8 cellular contexts compared by ENCODE assay signal in the genomic region with DNA sequence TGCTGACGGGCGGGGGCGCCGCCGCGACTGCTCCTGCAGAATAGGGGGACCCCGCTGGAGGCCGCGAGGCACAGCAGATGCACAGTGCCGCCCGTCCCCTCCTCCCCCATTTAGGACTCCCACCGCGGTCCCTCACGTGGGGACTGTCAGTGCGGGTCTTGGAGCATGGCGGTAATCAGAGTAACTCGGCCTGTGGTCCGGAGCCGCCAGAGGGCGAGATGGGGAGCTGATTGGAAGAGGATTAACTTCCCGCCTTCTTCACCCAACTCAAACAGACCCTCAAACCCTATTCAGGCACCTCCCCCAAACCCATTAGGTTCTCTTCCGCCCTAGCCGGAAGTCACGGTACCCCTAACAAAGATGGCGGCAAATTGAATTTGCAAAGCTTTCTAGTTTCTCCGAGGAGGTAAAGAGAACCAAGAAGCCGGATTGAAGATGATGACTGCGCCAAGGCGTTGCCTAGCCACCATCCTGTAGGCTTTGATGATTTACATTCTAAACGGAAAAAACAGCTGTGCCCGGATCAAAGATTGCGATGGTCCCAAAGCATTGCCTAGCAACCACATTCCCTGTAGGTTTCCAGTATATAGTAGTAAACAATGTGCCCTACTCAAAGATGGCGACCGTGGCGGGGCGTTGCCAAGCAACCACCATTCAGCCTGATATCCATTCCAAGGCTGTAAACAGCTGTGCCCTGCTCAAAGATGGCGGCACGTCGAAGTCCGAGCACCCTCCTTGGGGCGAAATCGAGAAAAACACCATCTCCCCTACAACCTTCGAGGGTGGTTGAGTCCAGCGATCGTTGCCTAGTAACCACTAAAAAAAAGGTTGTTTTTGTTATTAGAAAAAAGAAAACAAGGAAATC. TPM values are rescaled to one million over a fixed set of nuclear protein-coding genes. Genes with fewer than 3 reads are reported as not detected.
A peak's percentile ranks its signal among the peaks of the same experiment; 100 is the strongest.
DNase-seq lines count a peak whose midpoint lies in the region; ATAC-seq and TF ChIP-seq lines count a peak whose summit lies in the region.

A gene with protein sequence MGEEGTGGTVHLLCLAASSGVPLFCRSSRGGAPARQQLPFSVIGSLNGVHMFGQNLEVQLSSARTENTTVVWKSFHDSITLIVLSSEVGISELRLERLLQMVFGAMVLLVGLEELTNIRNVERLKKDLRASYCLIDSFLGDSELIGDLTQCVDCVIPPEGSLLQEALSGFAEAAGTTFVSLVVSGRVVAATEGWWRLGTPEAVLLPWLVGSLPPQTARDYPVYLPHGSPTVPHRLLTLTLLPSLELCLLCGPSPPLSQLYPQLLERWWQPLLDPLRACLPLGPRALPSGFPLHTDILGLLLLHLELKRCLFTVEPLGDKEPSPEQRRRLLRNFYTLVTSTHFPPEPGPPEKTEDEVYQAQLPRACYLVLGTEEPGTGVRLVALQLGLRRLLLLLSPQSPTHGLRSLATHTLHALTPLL (minus strand): TSS at position 296 of the 865 bp plus-strand sequence. CDS start 186 bp downstream, at position 110.

- H3K9me2 ChIP-seq in PC-3 (replicated peaks; ENCODE audit: low read length): no peaks in the 10 kb centered on the region

- H3K27me3 Mint-ChIP-seq in activated T-cell treated with anti-CD3 and anti-CD28 coated beads, Interleukin-2, amount 50 U/mL, for 24 hours: no peaks in the 10 kb centered on the region

- H4K20me1 ChIP-seq in PC-3 (ENCODE audit: low read length): no peaks in the 10 kb centered on the region

- H3K4me1 Mint-ChIP-seq in activated T-cell treated with anti-CD3 and anti-CD28 coated beads, Interleukin-2, amount 50 U/mL, for 24 hours (ENCODE audit: low read depth): peaks cover 47% of the 10 kb centered on the region

- H3K4me1 ChIP-seq in PC-3 (ENCODE audit: insufficient read depth, low read length): peaks cover 28% of the 10 kb centered on the region

- H3K9me3 Mint-ChIP-seq in activated T-cell treated with anti-CD3 and anti-CD28 coated beads, Interleukin-2, amount 50 U/mL, for 24 hours: no peaks in the 10 kb centered on the region

- no peaks in the 10 kb centered on the region for H3K27me3 ChIP-seq in PC-3 (ENCODE audit: low read length)

- H3K4me2 ChIP-seq in PC-3 (ENCODE audit: low read length): peak within 1 kb of the TSS; percentile 76

- no peaks in the 10 kb centered on the region for H3K36me3 ChIP-seq in PC-3 (ENCODE audit: low read depth, low read length)

- 0 out of 2 replicates have a peak, but pooled peaks have one; percentile 15 for TF ChIP-seq CTCF in PC-3 (conservative IDR thresholded peaks at IDR 0.05; ENCODE audit: low read depth, low read length)

- DNase-seq in CD1c-positive myeloid dendritic cell (ENCODE audit: extremely low spot score) (peak; percentile 98), PC-3 (peak; percentile 97), erythroblast (lab: John Stamatoyannopoulos, UW) (peak; percentile 99 to 100), mucosa of gallbladder (ENCODE audit: low spot score) (peak; percentile 99)
- peak; percentile 91 for DNase-seq in activated T-cell treated with anti-CD3 and anti-CD28 coated beads, Interleukin-2, amount 50 U/mL, for 24 hours
- peak; percentile 82 for DNase-seq in stimulated activated CD8-positive, alpha-beta memory T cell treated with anti-CD3 and anti-CD28 coated beads, Interleukin-4, amount 100 ng/mL, for 24 hours (ENCODE audit: low read depth)

- TF ChIP-seq POLR2A in erythroblast (IDR thresholded peaks at IDR 0.05; ENCODE audit: low read length): peak; percentile 52

- H3F3A ChIP-seq in PC-3 (ENCODE audit: low read length, unreplicated experiment): peaks cover 6% of the 10 kb centered on the region

- BruUV-seq in PC-3 (replicated peaks; lab: Mats Ljungman, UMichigan): TSS peak; percentile 75

- intact Hi-C loops in PC-3 (cut with micrococcal nuclease): loop anchor here (1.0 kb wide), 1 partner anchor 37 kb away; no protein-coding TSS in a partner anchor

- H3K27ac ChIP-seq in PC-3 (ENCODE audit: low read length): peak within 1 kb of the TSS; percentile 51

- peak within 1 kb of the TSS; percentile 89 for H3K4me3 Mint-ChIP-seq in activated T-cell treated with anti-CD3 and anti-CD28 coated beads, Interleukin-2, amount 50 U/mL, for 24 hours

- POLR2A ChIA-PET in PC-3 (lab: Charles Lee; ENCODE audit: unreplicated experiment): interaction anchor here (0.6 kb wide), 1 partner anchor 47 kb away, joined by 4 read pairs; a partner anchor contains a TSS

- peak within 1 kb of the TSS; percentile 57 for H3K9ac ChIP-seq in PC-3 (ENCODE audit: low read length)

- TF ChIP-seq EP300 in Ishikawa (IDR thresholded peaks at IDR 0.05; ENCODE audit: borderline replicate concordance): no peak

- peak within 1 kb of the TSS; percentile 98 for H3K27ac Mint-ChIP-seq in activated T-cell treated with anti-CD3 and anti-CD28 coated beads, Interleukin-2, amount 50 U/mL, for 24 hours

- CTCF ChIA-PET in PC-3 (lab: Charles Lee): no interaction called here

- H3K4me3 ChIP-seq in PC-3 (ENCODE audit: low read length): peak within 1 kb of the TSS; percentile 68

- no peak for TF ChIP-seq RAD21 in Ishikawa (IDR thresholded peaks at IDR 0.05; ENCODE audit: low read depth)

- ATAC-seq in GM19455 (IDR thresholded peaks at IDR 0.05; ENCODE audit: unreplicated experiment) (peak; percentile 35), PC-3 (peak; percentile 46)

- no peaks in the 10 kb centered on the region; the same call in 1 of the 2 replicates for H3K79me2 ChIP-seq in PC-3 (ENCODE audit: low read length)

- no peaks in the 10 kb centered on the region for H3K9me3 ChIP-seq in PC-3 (ENCODE audit: low read length)

- H2AFZ ChIP-seq in PC-3 (ENCODE audit: low read length): peak within 1 kb of the TSS; percentile 92

- peaks cover 15% of the 10 kb centered on the region for H3K36me3 Mint-ChIP-seq in activated T-cell treated with anti-CD3 and anti-CD28 coated beads, Interleukin-2, amount 50 U/mL, for 24 hours (ENCODE audit: low read depth)

TF ChIP-seq in Ishikawa, 13 proteins besides CTCF, POLR2A, EP300 and RAD21:
- TF ChIP-seq TCF12 (IDR thresholded peaks at IDR 0.05; ENCODE audit: low read depth) (no peak; the same call in 1 of the 2 replicates), CEBPB (IDR thresholded peaks at IDR 0.05) (no peak), ZBTB7A (IDR thresholded peaks at IDR 0.05; ENCODE audit: low read depth) (0 out of 2 replicates have a peak, but pooled peaks have one; percentile 41), NFIC (IDR thresholded peaks at IDR 0.05) (no peak), CREB1 (IDR thresholded peaks at IDR 0.05; ENCODE audit: low read depth) (no peak), TAF1 (IDR thresholded peaks at IDR 0.05; ENCODE audit: low read depth) (peak; percentile 24; the same call in 1 of the 2 replicates), YY1 (IDR thresholded peaks at IDR 0.05; ENCODE audit: low read depth) (peak; percentile 99), EGR1 (IDR thresholded peaks at IDR 0.05) (peak; percentile 88), TEAD4 (IDR thresholded peaks at IDR 0.05) (peak; percentile 57; the same call in 1 of the 2 replicates), FOXM1 (IDR thresholded peaks at IDR 0.05; ENCODE audit: borderline replicate concordance, low read depth) (no peak)
- TF ChIP-seq, protein P1, sequence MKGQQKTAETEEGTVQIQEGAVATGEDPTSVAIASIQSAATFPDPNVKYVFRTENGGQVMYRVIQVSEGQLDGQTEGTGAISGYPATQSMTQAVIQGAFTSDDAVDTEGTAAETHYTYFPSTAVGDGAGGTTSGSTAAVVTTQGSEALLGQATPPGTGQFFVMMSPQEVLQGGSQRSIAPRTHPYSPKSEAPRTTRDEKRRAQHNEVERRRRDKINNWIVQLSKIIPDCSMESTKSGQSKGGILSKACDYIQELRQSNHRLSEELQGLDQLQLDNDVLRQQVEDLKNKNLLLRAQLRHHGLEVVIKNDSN (IDR thresholded peaks at IDR 0.05): peak; percentile 33; the same call in 1 of the 2 replicates
- TF ChIP-seq, protein P2, sequence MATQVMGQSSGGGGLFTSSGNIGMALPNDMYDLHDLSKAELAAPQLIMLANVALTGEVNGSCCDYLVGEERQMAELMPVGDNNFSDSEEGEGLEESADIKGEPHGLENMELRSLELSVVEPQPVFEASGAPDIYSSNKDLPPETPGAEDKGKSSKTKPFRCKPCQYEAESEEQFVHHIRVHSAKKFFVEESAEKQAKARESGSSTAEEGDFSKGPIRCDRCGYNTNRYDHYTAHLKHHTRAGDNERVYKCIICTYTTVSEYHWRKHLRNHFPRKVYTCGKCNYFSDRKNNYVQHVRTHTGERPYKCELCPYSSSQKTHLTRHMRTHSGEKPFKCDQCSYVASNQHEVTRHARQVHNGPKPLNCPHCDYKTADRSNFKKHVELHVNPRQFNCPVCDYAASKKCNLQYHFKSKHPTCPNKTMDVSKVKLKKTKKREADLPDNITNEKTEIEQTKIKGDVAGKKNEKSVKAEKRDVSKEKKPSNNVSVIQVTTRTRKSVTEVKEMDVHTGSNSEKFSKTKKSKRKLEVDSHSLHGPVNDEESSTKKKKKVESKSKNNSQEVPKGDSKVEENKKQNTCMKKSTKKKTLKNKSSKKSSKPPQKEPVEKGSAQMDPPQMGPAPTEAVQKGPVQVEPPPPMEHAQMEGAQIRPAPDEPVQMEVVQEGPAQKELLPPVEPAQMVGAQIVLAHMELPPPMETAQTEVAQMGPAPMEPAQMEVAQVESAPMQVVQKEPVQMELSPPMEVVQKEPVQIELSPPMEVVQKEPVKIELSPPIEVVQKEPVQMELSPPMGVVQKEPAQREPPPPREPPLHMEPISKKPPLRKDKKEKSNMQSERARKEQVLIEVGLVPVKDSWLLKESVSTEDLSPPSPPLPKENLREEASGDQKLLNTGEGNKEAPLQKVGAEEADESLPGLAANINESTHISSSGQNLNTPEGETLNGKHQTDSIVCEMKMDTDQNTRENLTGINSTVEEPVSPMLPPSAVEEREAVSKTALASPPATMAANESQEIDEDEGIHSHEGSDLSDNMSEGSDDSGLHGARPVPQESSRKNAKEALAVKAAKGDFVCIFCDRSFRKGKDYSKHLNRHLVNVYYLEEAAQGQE (IDR thresholded peaks at IDR 0.05; ENCODE audit: low read depth): no peak
- TF ChIP-seq, protein P3, sequence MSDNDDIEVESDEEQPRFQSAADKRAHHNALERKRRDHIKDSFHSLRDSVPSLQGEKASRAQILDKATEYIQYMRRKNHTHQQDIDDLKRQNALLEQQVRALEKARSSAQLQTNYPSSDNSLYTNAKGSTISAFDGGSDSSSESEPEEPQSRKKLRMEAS (IDR thresholded peaks at IDR 0.05): peak; percentile 40

RNA-seq across cellular contexts. Expression of the gene that starts here (rescaled TPM):
- 9.4 and 10.9 TPM in 2 replicates for total RNA-seq in PC-3 (2014; rRNA removed)
- total RNA-seq in mucosa of gallbladder: 36.7 TPM

Comparison
In these comparisons a context has a peak if more than half of its experiments do, and no peak if none do; other contexts are left out.
1. Peak in every context shown above with its lines: DNase-seq, ATAC-seq, H3K4me3 ChIP-seq and H3K27ac ChIP-seq.